11 cellular contexts compared by ENCODE assay signal in the genomic region with DNA sequence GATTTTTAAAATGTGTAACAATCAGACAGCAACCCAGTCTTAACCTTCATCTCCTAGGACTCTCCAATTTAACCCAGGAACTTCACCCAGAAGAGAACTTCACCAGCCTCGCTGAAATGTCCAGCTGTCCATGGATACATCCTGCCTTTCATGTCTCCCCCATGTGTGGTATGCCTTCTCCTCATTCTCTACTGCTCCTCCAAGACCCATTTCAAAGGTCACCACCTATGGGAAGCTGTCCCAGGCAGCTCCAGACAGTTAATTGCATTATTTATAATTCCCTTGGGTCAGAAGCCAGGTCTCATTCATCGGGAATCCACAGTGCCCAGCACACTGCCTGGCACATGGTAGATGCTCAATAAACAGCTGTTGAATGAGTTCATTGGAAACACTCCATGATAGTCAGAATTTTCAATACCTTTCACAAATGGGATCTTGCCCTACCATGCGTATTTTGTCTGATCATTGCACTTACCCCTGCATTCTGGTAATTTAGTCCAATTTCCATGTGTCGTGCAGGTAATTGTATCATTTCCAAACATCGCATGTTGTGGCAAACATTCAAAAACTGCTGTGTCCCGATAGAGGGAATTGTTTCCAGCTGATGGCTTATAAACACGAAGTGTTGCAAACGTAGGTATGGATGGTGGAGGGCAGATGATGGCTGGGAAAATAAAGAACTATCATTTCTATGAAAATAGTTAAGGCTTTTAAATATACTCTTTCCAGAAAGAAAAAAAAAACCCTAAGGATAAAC. TPM values are rescaled to one million over a fixed set of nuclear protein-coding genes. Genes with fewer than 3 reads are reported as not detected.
"Had no signal": no experiment of that assay in that cellular context is flagged by ENCODE, and none has a peak within 500 bp of the region (broad histone marks: within the 10 kb centered on the region; RNA-seq: fewer than 3 reads in every experiment).

No MANE protein-coding gene starts in this region.

- DNase-seq: Karpas-422, KBM-7 had no signal

- H3K36me3 ChIP-seq: HAP-1 had no signal

- H3K4me1 ChIP-seq: HAP-1 had no signal

- ATAC-seq: GM23338, HCT116 had no signal

- H3K4me3 Mint-ChIP-seq: GM23338 had no signal

- H3K27ac ChIP-seq: HL-60, KMS-11 had no signal

- H3K4me1 Mint-ChIP-seq: GM23338 had no signal

- H3K27ac Mint-ChIP-seq: GM23338, IgD-negative memory B cell had no signal

- H3K9ac ChIP-seq: KMS-11 had no signal

- H3K4me3 ChIP-seq: GM23338, HAP-1 had no signal

- H3K9me3 Mint-ChIP-seq: GM23338 had no signal

- H3K36me3 Mint-ChIP-seq: IgD-negative memory B cell had no signal

- H3K9me3 ChIP-seq: HAP-1 had no signal

RNA-seq across cellular contexts. Expression of a gene that starts 9.0 kb away (rescaled TPM):
- total RNA-seq: GM23338, H1, HT1080, LHCN-M2 had no signal
- polyA plus RNA-seq: GM23338, H1, IgD-negative memory B cell had no signal

RNA-seq across cellular contexts. Expression of a gene that starts 28.3 kb away (rescaled TPM):
- polyA plus RNA-seq: IgD-negative memory B cell had no signal
